Comparison of ENCODE assay signal across 8 cellular contexts in the genomic region with DNA sequence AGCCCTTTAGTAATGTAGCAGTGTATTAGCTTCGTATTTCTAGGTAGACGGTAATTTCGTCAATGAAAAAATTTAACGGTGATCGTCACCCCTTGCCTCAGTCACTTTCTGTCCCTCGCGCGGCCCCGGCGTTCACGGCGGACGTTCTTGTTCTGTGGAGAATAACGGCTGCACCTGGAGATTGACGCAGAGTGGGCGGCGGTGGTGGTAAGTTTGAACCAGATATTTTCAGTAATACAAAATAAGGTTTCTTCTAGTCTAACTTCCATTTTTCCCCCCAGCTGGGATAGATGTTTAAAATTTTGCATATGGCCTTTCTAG. TPM values are rescaled to one million over a fixed set of nuclear protein-coding genes. Genes with fewer than 3 reads are reported as not detected.
DNase-seq lines count a peak whose midpoint lies in the region; ATAC-seq and TF ChIP-seq lines count a peak whose summit lies in the region.

No MANE protein-coding gene starts in this region.

- peak overlapping the region; percentile 46 for H3K4me2 ChIP-seq in mesenchymal stem cell (ENCODE audit: low read length, poor library complexity, severe bottlenecking)

- H3K36me3 ChIP-seq in SJCRH30 (peaks cover 34% of the 10 kb centered on the region), mesenchymal stem cell (ENCODE audit: control insufficient read depth in 1 of 2, insufficient read depth in 2 of 2, low read depth in 1 of 2, low read length in 2 of 2) (peaks cover 20 to 29% of the 10 kb centered on the region in 2 experiments), suprapubic skin (peaks cover 26% of the 10 kb centered on the region)

- peaks cover 15% of the 10 kb centered on the region for H3K4me1 Mint-ChIP-seq in CD14-positive monocyte

- H3K79me1 ChIP-seq in mesenchymal stem cell (replicated peaks; ENCODE audit: low read length, poor library complexity, severe bottlenecking), result peaks cover 23% of the 10 kb centered on the region

- H2BK5ac ChIP-seq in mesenchymal stem cell (ENCODE audit: low read depth, low read length, poor library complexity, severe bottlenecking), result no peak overlapping the region

- H2AK5ac ChIP-seq in mesenchymal stem cell (ENCODE audit: low read length, severe bottlenecking), result no peak overlapping the region

- intact Hi-C loops in CD14-positive monocyte (cut with micrococcal nuclease), result loop anchor here (1.0 to 5.0 kb wide), 6 partner anchors 50 to 144 kb away; a partner anchor contains a TSS

- DNase-seq in CD14-positive monocyte (ENCODE audit: low spot score) (no peak), SJCRH30 (no peak), coronary artery (ENCODE audit: low spot score) (peak; percentile 75), mesenchymal stem cell (no peak), suprapubic skin (ENCODE audit: low spot score in 2 of 2) (peak; percentile 66 to 81), cerebellar nuclear complex (lab: John Stamatoyannopoulos, UW) (no peak), NCI-H2081 treated with DMSO at 0.1 percent for 48 hours (lab: John Stamatoyannopoulos, UW) (no peak)

- H3K36me3 Mint-ChIP-seq in CD14-positive monocyte, result peaks cover 12 to 31% of the 10 kb centered on the region in 2 donors

- peaks cover 0 to 3% (median 1%) of the 10 kb centered on the region in 3 donors for H3K27me3 Mint-ChIP-seq in CD14-positive monocyte (ENCODE audit: low read depth in 3 of 3)

- TF ChIP-seq POLR2A in suprapubic skin (IDR thresholded peaks at IDR 0.05), result no peak

- H3K9me3 ChIP-seq in SJCRH30 (replicated peaks) (peaks cover 23% of the 10 kb centered on the region), mesenchymal stem cell (ENCODE audit: control insufficient read depth, low read length) (peaks cover 58% of the 10 kb centered on the region), suprapubic skin (peaks cover 25% of the 10 kb centered on the region)

- H3K27me3 ChIP-seq in SJCRH30 (no peaks in the 10 kb centered on the region), mesenchymal stem cell (ENCODE audit: control insufficient read depth in 1 of 2, insufficient read depth in 1 of 2, low read length in 2 of 2) (no peaks in the 10 kb centered on the region), suprapubic skin (no peaks in the 10 kb centered on the region)

- H3K27ac ChIP-seq in SJCRH30 (peak overlapping the region; percentile 66), coronary artery (peak overlapping the region; percentile 73 to 97), mesenchymal stem cell (ENCODE audit: low read length, poor library complexity, severe bottlenecking) (peak overlapping the region; percentile 70), suprapubic skin (peak overlapping the region; percentile 92)

- H3K4me3 ChIP-seq in SJCRH30 (peak overlapping the region; percentile 86), coronary artery (peak overlapping the region; percentile 90), mesenchymal stem cell (ENCODE audit: insufficient read depth in 1 of 2, low read depth in 1 of 2, low read length in 2 of 2) (peak overlapping the region; percentile 73 to 90), suprapubic skin (peak overlapping the region; percentile 79)

- no peak overlapping the region for H4K91ac ChIP-seq in mesenchymal stem cell (ENCODE audit: low read length)

- peak overlapping the region; percentile 67 for H2AFZ ChIP-seq in mesenchymal stem cell (ENCODE audit: low read depth, low read length)

- H3K4me1 ChIP-seq in SJCRH30 (no peaks in the 10 kb centered on the region), mesenchymal stem cell (ENCODE audit: control insufficient read depth, insufficient read depth, low read depth, low read length) (no peaks in the 10 kb centered on the region), suprapubic skin (peaks cover 15% of the 10 kb centered on the region)

- no peak for TF ChIP-seq CTCF in CD14-positive monocyte (IDR thresholded peaks at IDR 0.05)
- no peak for TF ChIP-seq CTCF in coronary artery (IDR thresholded peaks at IDR 0.05)
- TF ChIP-seq CTCF in suprapubic skin (IDR thresholded peaks at IDR 0.05), result no peak

- peak overlapping the region; percentile 38 to 78 for H3K18ac ChIP-seq in mesenchymal stem cell (ENCODE audit: low read depth in 1 of 2, low read length in 2 of 2)

- peaks cover 37 to 98% (median 86%) of the 10 kb centered on the region in 7 donors for H3K9me3 Mint-ChIP-seq in CD14-positive monocyte

- H3K4ac ChIP-seq in mesenchymal stem cell (ENCODE audit: low read depth in 1 of 2, low read length in 2 of 2), result no peak overlapping the region

- H3K23ac ChIP-seq in mesenchymal stem cell (ENCODE audit: low read length in 2 of 2), result peak overlapping the region in 1 of 2 experiments; percentile 20

- H2BK120ac ChIP-seq in mesenchymal stem cell (ENCODE audit: low read depth, low read length), result no peak overlapping the region

- peak overlapping the region; percentile 96 for H3K9ac ChIP-seq in mesenchymal stem cell (ENCODE audit: low read length)

- ATAC-seq in GM21717 (IDR thresholded peaks at IDR 0.05; ENCODE audit: unreplicated experiment), result peak; percentile 20

- no peak for TF ChIP-seq EP300 in suprapubic skin (IDR thresholded peaks at IDR 0.05)

- H4K8ac ChIP-seq in mesenchymal stem cell (ENCODE audit: low read length), result peak overlapping the region; percentile 4

- 1% methylated on average over 10 of the region's 17 CpGs for WGBS in mesenchymal stem cell
- under 1% methylated on average over 17 of the region's 17 CpGs for WGBS in suprapubic skin

- peak overlapping the region; percentile 88 to 97 (median 95) for H3K27ac Mint-ChIP-seq in CD14-positive monocyte

- peak overlapping the region; percentile 86 to 92 for H3K4me3 Mint-ChIP-seq in CD14-positive monocyte

- H2BK12ac ChIP-seq in mesenchymal stem cell (ENCODE audit: low read length in 2 of 2), result no peak overlapping the region

- H3K14ac ChIP-seq in mesenchymal stem cell (ENCODE audit: low read length in 2 of 2), result no peak overlapping the region

- no peak overlapping the region for H2BK15ac ChIP-seq in mesenchymal stem cell (ENCODE audit: low read depth, poor library complexity, severe bottlenecking)

RNA-seq across cellular contexts. Expression of a gene that starts 0.3 kb away (rescaled TPM):
- under 1 TPM; 0.68 to 0.79 TPM for polyA plus RNA-seq in CD14-positive monocyte
- total RNA-seq in SJCRH30 (2014; rRNA removed; shearing (Covaris generic)), result 13.0 and 14.1 TPM in 2 replicates
- 4.1 TPM for polyA plus RNA-seq in mesenchymal stem cell (2013, experiment 1 of 2)
- polyA plus RNA-seq in mesenchymal stem cell (2013, experiment 2 of 2), result 3.6 TPM
- total RNA-seq in suprapubic skin, result 10 to 100 TPM in 1 of 4 donors, 1 to 10 TPM in 3; 5.2 to 11.6 (median 9.1) TPM

RNA-seq across cellular contexts. Expression of a gene that starts 0.7 kb away (rescaled TPM):
- under 1 TPM; 0.08 to 0.18 TPM for polyA plus RNA-seq in CD14-positive monocyte
- total RNA-seq in SJCRH30 (2014; rRNA removed; shearing (Covaris generic)), result 2.8 and 3.7 TPM in 2 replicates
- polyA plus RNA-seq in mesenchymal stem cell (2013, experiment 1 of 2), result 0.35 TPM
- polyA plus RNA-seq in mesenchymal stem cell (2013, experiment 2 of 2), result 0.36 TPM
- 1 to 10 TPM; 1.4 to 4.6 (median 3.2) TPM for total RNA-seq in suprapubic skin

RNA-seq across cellular contexts. Expression of a gene that starts 50.0 kb away (rescaled TPM):
- polyA plus RNA-seq in CD14-positive monocyte, result 10 to 100 TPM in 1 of 2 donors, 1 to 10 TPM in 1; 6.2 to 11.8 TPM
- total RNA-seq in SJCRH30 (2014; rRNA removed; shearing (Covaris generic)), result 9.4 and 11.9 TPM in 2 replicates
- 8.2 TPM for polyA plus RNA-seq in mesenchymal stem cell (2013, experiment 1 of 2)
- polyA plus RNA-seq in mesenchymal stem cell (2013, experiment 2 of 2), result 8.0 TPM
- total RNA-seq in suprapubic skin, result 10 to 100 TPM in 3 of 4 donors, 1 to 10 TPM in 1; 7.4 to 17.9 (median 12.2) TPM

RNA-seq across cellular contexts. Expression of a gene that starts 50.5 kb away (rescaled TPM):
- polyA plus RNA-seq in CD14-positive monocyte, result 1 to 10 TPM; 5.8 to 6.0 TPM
- 6.3 and 8.3 TPM in 2 replicates for total RNA-seq in SJCRH30 (2014; rRNA removed; shearing (Covaris generic))
- 6.1 TPM for polyA plus RNA-seq in mesenchymal stem cell (2013, experiment 1 of 2)
- 6.4 TPM for polyA plus RNA-seq in mesenchymal stem cell (2013, experiment 2 of 2)
- 10 to 100 TPM in 3 of 4 donors, 1 to 10 TPM in 1; 8.8 to 11.1 (median 11.0) TPM for total RNA-seq in suprapubic skin

Comparison
In these comparisons a context has a peak if more than half of its experiments do, and no peak if none do; other contexts are left out.
1. DNase-seq: peak in coronary artery (single experiment) and suprapubic skin (2 of 2); none in CD14-positive monocyte (single experiment), SJCRH30 (0 of 2), mesenchymal stem cell (single experiment), cerebellar nuclear complex (0 of 2) and NCI-H2081 treated with DMSO at 0.1 percent for 48 hours (single experiment).
2. Peak in every context shown above with its lines, with median percentiles within 50 percentile points of each other: H3K27ac ChIP-seq and H3K4me3 ChIP-seq.